In the genomic region with DNA sequence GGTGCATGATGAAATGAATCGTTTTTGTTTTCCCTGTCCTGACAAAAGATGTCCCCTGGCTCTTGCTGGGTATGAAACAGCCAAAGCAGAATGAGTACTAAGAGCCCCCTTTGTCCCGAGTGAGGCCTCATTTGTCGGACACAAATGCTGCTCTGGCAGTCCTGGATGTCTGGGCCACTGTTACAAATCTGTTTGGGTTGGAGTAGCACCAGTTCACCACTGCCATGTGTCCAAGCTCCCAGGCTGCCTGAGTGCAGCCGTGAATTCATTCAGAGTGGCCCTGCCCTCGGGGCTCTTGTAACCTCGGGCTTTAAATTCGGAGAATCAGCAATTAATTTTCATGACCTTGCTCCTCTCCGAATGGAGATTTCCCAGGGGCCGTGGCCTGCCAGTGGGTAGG, we compare ENCODE assay signal across 16 cellular contexts.
"Had no signal": no experiment of that assay in that cellular context is flagged by ENCODE, and none has a peak within 500 bp of the region (broad histone marks: within the 10 kb centered on the region; RNA-seq: fewer than 3 reads in every experiment).

No MANE protein-coding gene starts in this region.

- H3K36me3 Mint-ChIP-seq: activated CD4-positive, alpha-beta memory T cell treated with anti-CD3 and anti-CD28 coated beads for 36 hours; activated naive CD8-positive, alpha-beta T cell treated with anti-CD3 and anti-CD28 coated beads, Interleukin-2, amount 10 ng/mL, durations not matched to agents 7 days and 5 days; stimulated activated naive B cell treated with anti-CD40 and anti-IgM and Interleukin-4, amounts not matched to agents 10 μg/mL and 1 μg/mL and 100 μg/mL, for 72 hours; T-cell had no signal

- H3K27me3 Mint-ChIP-seq: activated naive CD8-positive, alpha-beta T cell treated with anti-CD3 and anti-CD28 coated beads, Interleukin-2, amount 10 ng/mL, durations not matched to agents 7 days and 5 days had no signal

- H3K27me3 ChIP-seq: left lung, ovary, right atrium auricular region, upper lobe of left lung had no signal

- H3K4me1 ChIP-seq: right atrium auricular region had no signal

- H3K9me3 Mint-ChIP-seq: activated CD4-positive, alpha-beta memory T cell treated with anti-CD3 and anti-CD28 coated beads for 36 hours; activated naive CD8-positive, alpha-beta T cell treated with anti-CD3 and anti-CD28 coated beads, Interleukin-2, amount 10 ng/mL, durations not matched to agents 7 days and 5 days; nephron; stimulated activated naive B cell treated with anti-CD40 and anti-IgM and Interleukin-4, amounts not matched to agents 10 μg/mL and 1 μg/mL and 100 μg/mL, for 72 hours; T-cell had no signal

- H3K27ac Mint-ChIP-seq: activated CD4-positive, alpha-beta memory T cell treated with anti-CD3 and anti-CD28 coated beads for 36 hours; activated naive CD8-positive, alpha-beta T cell treated with anti-CD3 and anti-CD28 coated beads, Interleukin-2, amount 10 ng/mL, durations not matched to agents 7 days and 5 days; nephron; stimulated activated naive B cell treated with anti-CD40 and anti-IgM and Interleukin-4, amounts not matched to agents 10 μg/mL and 1 μg/mL and 100 μg/mL, for 72 hours; T-cell had no signal

- H3K27ac ChIP-seq: left lung, ovary, right atrium auricular region, SK-N-MC, upper lobe of left lung, VCaP had no signal

- ATAC-seq: left lung; stimulated activated naive B cell treated with anti-CD40 and anti-IgM and Interleukin-4, amounts not matched to agents 10 μg/mL and 1 μg/mL and 100 μg/mL, for 72 hours; T-cell had no signal

- DNase-seq: activated CD4-positive, alpha-beta memory T cell treated with anti-CD3 and anti-CD28 coated beads for 36 hours; activated gamma-delta T cell treated with Interleukin-2 at 50 U/mL for 16 hours; activated naive CD8-positive, alpha-beta T cell treated with anti-CD3 and anti-CD28 coated beads, Interleukin-2, amount 10 ng/mL, durations not matched to agents 7 days and 5 days; activated T-cell treated with anti-CD3 and anti-CD28 coated beads, Interleukin-2, amount 50 U/mL, for 48 hours; cerebellar nuclear complex; left lung; mesenchymal stem cell; ovary; stimulated activated CD4-positive, alpha-beta T cell treated with anti-CD3 and anti-CD28 coated beads, Interleukin-1b, Interleukin-23, amount 100 ng/mL, for 48 hours; stimulated activated naive B cell treated with anti-CD40 and anti-IgM and Interleukin-4, amounts not matched to agents 10 μg/mL and 1 μg/mL and 100 μg/mL, for 72 hours; T-cell; upper lobe of left lung had no signal

- H3K36me3 ChIP-seq: left lung, ovary, right atrium auricular region, upper lobe of left lung had no signal

- H3K4me1 Mint-ChIP-seq: activated naive CD8-positive, alpha-beta T cell treated with anti-CD3 and anti-CD28 coated beads, Interleukin-2, amount 10 ng/mL, durations not matched to agents 7 days and 5 days; stimulated activated naive B cell treated with anti-CD40 and anti-IgM and Interleukin-4, amounts not matched to agents 10 μg/mL and 1 μg/mL and 100 μg/mL, for 72 hours; T-cell had no signal

- H3K4me3 Mint-ChIP-seq: activated CD4-positive, alpha-beta memory T cell treated with anti-CD3 and anti-CD28 coated beads for 36 hours; activated naive CD8-positive, alpha-beta T cell treated with anti-CD3 and anti-CD28 coated beads, Interleukin-2, amount 10 ng/mL, durations not matched to agents 7 days and 5 days; nephron; stimulated activated naive B cell treated with anti-CD40 and anti-IgM and Interleukin-4, amounts not matched to agents 10 μg/mL and 1 μg/mL and 100 μg/mL, for 72 hours; T-cell had no signal

- H3K9me3 ChIP-seq: left lung, ovary, right atrium auricular region, upper lobe of left lung had no signal

- H3K4me3 ChIP-seq: left lung, ovary, right atrium auricular region, SK-N-MC, upper lobe of left lung had no signal
